ENCODE assay signal across 14 cellular contexts in genomic region chr20:58714923-58715708, GRCh38. TPM values are rescaled to one million over a fixed set of nuclear protein-coding genes. Genes with fewer than 3 reads are reported as not detected.
DNase-seq lines count a peak whose midpoint lies in the region; ATAC-seq and TF ChIP-seq lines count a peak whose summit lies in the region.
"Had no signal": no experiment of that assay in that cellular context is flagged by ENCODE, and none has a peak within 500 bp of the region (broad histone marks: within the 10 kb centered on the region; RNA-seq: fewer than 3 reads in every experiment).

No MANE protein-coding gene starts in this region.

- no peak for ATAC-seq in left cardiac atrium
- no peak for ATAC-seq in activated B cell treated with CpG ODN at 0.5 μM for 24 hours (ENCODE audit: low read depth)
- no peak for ATAC-seq in left lung
- ATAC-seq in natural killer cell treated with Interleukin-12 subunit alpha and Interleukin-12 subunit beta and Interleukin-15 and Interleukin-18, amount 100 ng/mL, for 72 hours: no peak
- ATAC-seq: stimulated activated naive B cell treated with anti-CD40 and anti-IgM and Interleukin-4, amounts not matched to agents 10 μg/mL and 1 μg/mL and 100 μg/mL, for 72 hours had no signal

- POLR2A ChIA-PET in activated B cell treated with CpG ODN at 0.5 μM for 24 hours (lab: Charles Lee): no interaction called here

- H3K4me1 ChIP-seq in left ventricle myocardium inferior (no peaks in the 10 kb centered on the region), left lung (no peaks in the 10 kb centered on the region), HAP-1 (no peaks in the 10 kb centered on the region)

- H3K4me3 ChIP-seq in left ventricle myocardium inferior (no peak overlapping the region), left lung (no peak overlapping the region), HAP-1 (no peak overlapping the region)

- H3K4me3 Mint-ChIP-seq in activated B cell treated with CpG ODN at 0.5 μM for 24 hours: no peak overlapping the region
- H3K4me3 Mint-ChIP-seq in natural killer cell treated with Interleukin-12 subunit alpha and Interleukin-12 subunit beta and Interleukin-15 and Interleukin-18, amount 100 ng/mL, for 72 hours: no peak overlapping the region
- H3K4me3 Mint-ChIP-seq: activated T-helper 1 cell treated with anti-CD3 and anti-CD28 coated beads, Interleukin-12 subunit alpha, Interleukin-12 subunit beta, Interleukin-2, Interleukin-4 antibody, amounts not matched to agents 30 ng/mL and 10 ng/mL and 1 ng/mL, durations not matched to agents 14 hours and 24 hours and 36 hours; B cell; stimulated activated naive B cell treated with anti-CD40 and anti-IgM and Interleukin-4, amounts not matched to agents 10 μg/mL and 1 μg/mL and 100 μg/mL, for 72 hours had no signal

- intact Hi-C loops in left ventricle myocardium inferior (cut with micrococcal nuclease): no loop called here
- intact Hi-C loops in left cardiac atrium (cut with DNase I): no loop called here
- intact Hi-C loops in activated B cell treated with CpG ODN at 0.5 μM for 24 hours (cut with micrococcal nuclease): no loop called here
- intact Hi-C loops in left lung (cut with DNase I): no loop called here

- no peaks in the 10 kb centered on the region for H3K9me3 Mint-ChIP-seq in activated B cell treated with CpG ODN at 0.5 μM for 24 hours
- no peaks in the 10 kb centered on the region for H3K9me3 Mint-ChIP-seq in natural killer cell treated with Interleukin-12 subunit alpha and Interleukin-12 subunit beta and Interleukin-15 and Interleukin-18, amount 100 ng/mL, for 72 hours
- H3K9me3 Mint-ChIP-seq: activated T-helper 1 cell treated with anti-CD3 and anti-CD28 coated beads, Interleukin-12 subunit alpha, Interleukin-12 subunit beta, Interleukin-2, Interleukin-4 antibody, amounts not matched to agents 30 ng/mL and 10 ng/mL and 1 ng/mL, durations not matched to agents 14 hours and 24 hours and 36 hours; stimulated activated naive B cell treated with anti-CD40 and anti-IgM and Interleukin-4, amounts not matched to agents 10 μg/mL and 1 μg/mL and 100 μg/mL, for 72 hours had no signal

- no peak for TF ChIP-seq CTCF in left ventricle myocardium inferior (IDR thresholded peaks at IDR 0.05; ENCODE audit: borderline replicate concordance)
- TF ChIP-seq CTCF in activated B cell treated with CpG ODN at 0.5 μM for 24 hours (IDR thresholded peaks at IDR 0.05): no peak
- no peak for TF ChIP-seq CTCF in left lung (IDR thresholded peaks at IDR 0.05)

- no peaks in the 10 kb centered on the region for H3K9me3 ChIP-seq in left ventricle myocardium inferior (replicated peaks)
- no peaks in the 10 kb centered on the region for H3K9me3 ChIP-seq in left lung
- no peaks in the 10 kb centered on the region for H3K9me3 ChIP-seq in HAP-1

- peak; percentile 8 for DNase-seq in left ventricle myocardium inferior
- no peak for DNase-seq in left cardiac atrium
- peak; percentile 13 for DNase-seq in activated B cell treated with CpG ODN at 0.5 μM for 24 hours
- peak; percentile 21 to 61 for DNase-seq in left lung
- DNase-seq in ureter (ENCODE audit: low spot score): peak; percentile 34
- no peak for DNase-seq in HAP-1 (ENCODE audit: low spot score in 2 of 2)
- DNase-seq in natural killer cell treated with Interleukin-12 subunit alpha and Interleukin-12 subunit beta and Interleukin-15 and Interleukin-18, amount 100 ng/mL, for 72 hours (ENCODE audit: low spot score): no peak
- DNase-seq in HCEC 1CT: no peak
- DNase-seq: anterior cingulate cortex; DMS53; stimulated activated naive B cell treated with anti-CD40 and anti-IgM and Interleukin-4, amounts not matched to agents 10 μg/mL and 1 μg/mL and 100 μg/mL, for 72 hours; WERI-Rb-1 had no signal

- no peaks in the 10 kb centered on the region for H3K27me3 Mint-ChIP-seq in activated B cell treated with CpG ODN at 0.5 μM for 24 hours
- no peaks in the 10 kb centered on the region for H3K27me3 Mint-ChIP-seq in natural killer cell treated with Interleukin-12 subunit alpha and Interleukin-12 subunit beta and Interleukin-15 and Interleukin-18, amount 100 ng/mL, for 72 hours
- H3K27me3 Mint-ChIP-seq: B cell; stimulated activated naive B cell treated with anti-CD40 and anti-IgM and Interleukin-4, amounts not matched to agents 10 μg/mL and 1 μg/mL and 100 μg/mL, for 72 hours had no signal

- no peak overlapping the region for H3K27ac Mint-ChIP-seq in activated B cell treated with CpG ODN at 0.5 μM for 24 hours
- H3K27ac Mint-ChIP-seq in natural killer cell treated with Interleukin-12 subunit alpha and Interleukin-12 subunit beta and Interleukin-15 and Interleukin-18, amount 100 ng/mL, for 72 hours: no peak overlapping the region
- H3K27ac Mint-ChIP-seq: activated T-helper 1 cell treated with anti-CD3 and anti-CD28 coated beads, Interleukin-12 subunit alpha, Interleukin-12 subunit beta, Interleukin-2, Interleukin-4 antibody, amounts not matched to agents 30 ng/mL and 10 ng/mL and 1 ng/mL, durations not matched to agents 14 hours and 24 hours and 36 hours; B cell had no signal

- in situ Hi-C loops in HAP-1 (cut with MboI; ENCODE audit: low sequenced_read_pairs): no loop called here

- H3K36me3 ChIP-seq in left ventricle myocardium inferior: no peaks in the 10 kb centered on the region
- peaks cover 0 to 27% of the 10 kb centered on the region in 2 donors for H3K36me3 ChIP-seq in left lung
- H3K36me3 ChIP-seq in HAP-1 (replicated peaks): no peaks in the 10 kb centered on the region
- H3K36me3 ChIP-seq: WERI-Rb-1 had no signal

- CTCF ChIA-PET in activated B cell treated with CpG ODN at 0.5 μM for 24 hours (lab: Charles Lee): no interaction called here

- H3K4me1 Mint-ChIP-seq in activated B cell treated with CpG ODN at 0.5 μM for 24 hours: peaks cover 3% of the 10 kb centered on the region
- H3K4me1 Mint-ChIP-seq in natural killer cell treated with Interleukin-12 subunit alpha and Interleukin-12 subunit beta and Interleukin-15 and Interleukin-18, amount 100 ng/mL, for 72 hours (ENCODE audit: low read depth in 2 of 2): peaks cover 0 to 2% of the 10 kb centered on the region in 2 donors
- H3K4me1 Mint-ChIP-seq: B cell had no signal

- H3K27ac ChIP-seq in left ventricle myocardium inferior (replicated peaks): no peak overlapping the region
- H3K27ac ChIP-seq in left lung: no peak overlapping the region
- H3K27ac ChIP-seq: WERI-Rb-1 had no signal

- H3K27me3 ChIP-seq in left ventricle myocardium inferior (ENCODE audit: low read depth): peaks cover 3% of the 10 kb centered on the region
- peaks cover 0 to 8% of the 10 kb centered on the region in 2 donors for H3K27me3 ChIP-seq in left lung
- H3K27me3 ChIP-seq in HAP-1 (ENCODE audit: low read depth): no peaks in the 10 kb centered on the region

- no peaks in the 10 kb centered on the region for H3K36me3 Mint-ChIP-seq in activated B cell treated with CpG ODN at 0.5 μM for 24 hours (ENCODE audit: low read depth)
- H3K36me3 Mint-ChIP-seq in natural killer cell treated with Interleukin-12 subunit alpha and Interleukin-12 subunit beta and Interleukin-15 and Interleukin-18, amount 100 ng/mL, for 72 hours: no peaks in the 10 kb centered on the region

RNA-seq across cellular contexts. Expression of gene NPEPL1, which starts 22.5 kb away (rescaled TPM):
- 33.6 TPM for total RNA-seq in left ventricle myocardium inferior
- total RNA-seq in left cardiac atrium: 10 to 100 TPM; 19.7 to 20.0 TPM
- 18.7 and 21.5 TPM in 2 replicates for total RNA-seq in activated B cell treated with CpG ODN at 0.5 μM for 24 hours
- total RNA-seq in left lung: 10 to 100 TPM; 25.1 to 30.8 TPM
- total RNA-seq in ureter: 50.4 TPM
- 10 to 100 TPM; 23.6 to 30.4 TPM for total RNA-seq in natural killer cell treated with Interleukin-12 subunit alpha and Interleukin-12 subunit beta and Interleukin-15 and Interleukin-18, amount 100 ng/mL, for 72 hours

Comparison
In these comparisons a context has a peak if more than half of its experiments do, and no peak if none do; other contexts are left out.
1. DNase-seq: peak in left ventricle myocardium inferior (single experiment), activated B cell treated with CpG ODN at 0.5 μM for 24 hours (single experiment), left lung (2 of 2) and ureter (single experiment); none in left cardiac atrium (single experiment), HAP-1 (0 of 2), natural killer cell treated with Interleukin-12 subunit alpha and Interleukin-12 subunit beta and Interleukin-15 and Interleukin-18, amount 100 ng/mL, for 72 hours (single experiment) and HCEC 1CT (single experiment).